ENCODE assay signal across 26 cellular contexts in the genomic region with DNA sequence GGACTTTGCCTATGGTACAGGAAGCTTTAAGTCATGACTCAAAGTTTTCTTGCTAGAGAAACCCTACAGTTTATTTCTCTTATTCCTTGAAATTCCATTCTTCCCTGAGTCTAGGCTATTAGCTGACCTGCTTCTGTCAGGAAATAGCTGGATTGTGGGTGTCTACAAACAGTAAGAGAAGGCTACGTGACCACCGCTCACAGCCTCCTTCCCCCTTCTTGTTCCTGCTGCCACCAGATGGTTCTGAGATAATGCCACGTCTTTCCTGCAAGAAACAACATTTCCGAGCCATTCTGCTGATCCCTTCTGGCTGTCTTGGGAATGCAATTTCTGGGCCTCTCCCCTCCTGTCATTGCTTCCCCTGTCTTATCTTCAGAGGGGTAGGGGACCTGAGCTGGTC.
"Had no signal": no experiment of that assay in that cellular context is flagged by ENCODE, and none has a peak within 500 bp of the region (broad histone marks: within the 10 kb centered on the region; RNA-seq: fewer than 3 reads in every experiment).

No MANE protein-coding gene starts in this region.

- H3K9me3 ChIP-seq: esophagus squamous epithelium, gastrocnemius medialis, left lung, sigmoid colon had no signal

- H3K9me3 Mint-ChIP-seq: activated T-cell treated with anti-CD3 and anti-CD28 coated beads, Interleukin-2, amount 50 U/mL, for 24 hours; neural progenitor cell had no signal

- H3K27me3 ChIP-seq: dorsolateral prefrontal cortex, esophagus squamous epithelium, gastrocnemius medialis, left lung, neural progenitor cell, sigmoid colon had no signal

- H3K4me1 ChIP-seq: neural progenitor cell had no signal

- H3K4me3 ChIP-seq: dorsolateral prefrontal cortex, esophagus squamous epithelium, gastrocnemius medialis, left lung, lung, neural progenitor cell, sigmoid colon, smooth muscle cell had no signal

- H3K4me2 ChIP-seq: neural progenitor cell, smooth muscle cell had no signal

- ATAC-seq: effector memory CD8-positive, alpha-beta T cell; gastrocnemius medialis; left lung; naive thymus-derived CD8-positive, alpha-beta T cell; stimulated activated naive CD8-positive, alpha-beta T cell treated with anti-CD3 and anti-CD28 coated beads, Interleukin-15, Interleukin-2, amounts not matched to agents 100 U/mL and 50 U/mL, for 24 hours had no signal

- H3K36me3 ChIP-seq: esophagus squamous epithelium, gastrocnemius medialis, left lung, neural progenitor cell, sigmoid colon had no signal

- H2AFZ ChIP-seq: neural progenitor cell had no signal

- H3K36me3 Mint-ChIP-seq: neural progenitor cell had no signal

- H3K27ac Mint-ChIP-seq: activated naive CD8-positive, alpha-beta T cell treated with anti-CD3 and anti-CD28 coated beads for 36 hours; activated T-cell treated with anti-CD3 and anti-CD28 coated beads, Interleukin-2, amount 50 U/mL, for 24 hours; activated T-helper 2 cell treated with anti-CD3 and anti-CD28 coated beads, Interferon-gamma antibody, Interleukin-2, Interleukin-4, amounts not matched to agents 10 μg/mL and 5 μg/mL and 100 μg/mL, durations not matched to agents 14 hours and 24 hours and 36 hours; effector memory CD8-positive, alpha-beta T cell; naive thymus-derived CD8-positive, alpha-beta T cell; neural progenitor cell had no signal

- H3K4me3 Mint-ChIP-seq: activated naive CD8-positive, alpha-beta T cell treated with anti-CD3 and anti-CD28 coated beads for 36 hours; activated T-cell treated with anti-CD3 and anti-CD28 coated beads, Interleukin-2, amount 50 U/mL, for 24 hours; effector memory CD8-positive, alpha-beta T cell; naive thymus-derived CD8-positive, alpha-beta T cell; neural progenitor cell had no signal

- FAIRE-seq: astrocyte, colon had no signal

- DNase-seq: activated CD4-positive, CD25-positive, alpha-beta regulatory T cell treated with anti-CD3 and anti-CD28 coated beads, Interleukin-2, amount 50 U/mL, for 72 hours; activated CD8-positive, alpha-beta memory T cell treated with anti-CD3 and anti-CD28 coated beads for 24 hours; activated CD8-positive, alpha-beta memory T cell treated with anti-CD3 and anti-CD28 coated beads, Interleukin-2, amount 50 U/mL, for 4 hours; activated naive CD4-positive, alpha-beta T cell treated with Interleukin-2 at 50 U/mL for 16 hours; activated naive CD8-positive, alpha-beta T cell treated with anti-CD3 and anti-CD28 coated beads for 36 hours; activated T-cell treated with anti-CD3 and anti-CD28 coated beads, Interleukin-2, amount 50 U/mL, for 24 hours; central memory CD4-positive, alpha-beta T cell; dorsolateral prefrontal cortex; effector memory CD8-positive, alpha-beta T cell; esophagus squamous epithelium; gastrocnemius medialis; hippocampal formation; kidney glomerular epithelial cell; left lung; naive thymus-derived CD8-positive, alpha-beta T cell; sigmoid colon; stimulated activated CD4-positive, alpha-beta T cell treated with anti-CD3 and anti-CD28 coated beads, Interleukin-15, amount 100 ng/mL, for 24 hours; stimulated activated naive CD8-positive, alpha-beta T cell treated with anti-CD3 and anti-CD28 coated beads, Interleukin-15, Interleukin-2, amounts not matched to agents 100 U/mL and 50 U/mL, for 24 hours; T-helper 1 cell had no signal

- H3K27ac ChIP-seq: dorsolateral prefrontal cortex, esophagus squamous epithelium, gastrocnemius medialis, left lung, neural progenitor cell, sigmoid colon, VCaP had no signal

- H3K27me3 Mint-ChIP-seq: activated naive CD8-positive, alpha-beta T cell treated with anti-CD3 and anti-CD28 coated beads for 36 hours; activated T-cell treated with anti-CD3 and anti-CD28 coated beads, Interleukin-2, amount 50 U/mL, for 24 hours; effector memory CD8-positive, alpha-beta T cell; naive thymus-derived CD8-positive, alpha-beta T cell had no signal

- H3K9ac ChIP-seq: neural progenitor cell had no signal
